30 cellular contexts compared by ENCODE assay signal in the genomic region with DNA sequence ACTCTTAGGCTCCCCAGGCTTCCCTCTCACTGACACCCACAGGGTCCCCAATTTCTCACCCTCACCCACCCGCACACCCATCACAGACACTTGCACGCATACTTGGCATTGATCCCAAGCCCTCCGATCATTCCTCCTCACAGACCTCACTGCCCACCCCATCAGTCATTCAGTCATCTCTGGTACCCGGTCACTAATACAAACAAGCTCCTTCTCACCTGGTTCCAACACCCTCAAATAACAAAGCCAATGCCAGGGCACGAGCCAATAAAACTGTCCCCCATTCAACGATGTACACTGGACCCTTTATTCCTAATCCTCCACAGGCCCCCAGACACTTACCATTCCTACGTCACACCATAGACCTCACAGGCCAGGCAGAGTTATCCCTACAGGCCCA. TPM values are rescaled to one million over a fixed set of nuclear protein-coding genes. Genes with fewer than 3 reads are reported as not detected.
A peak's percentile ranks its signal among the peaks of the same experiment; 100 is the strongest.
DNase-seq lines count a peak whose midpoint lies in the region; ATAC-seq, FAIRE-seq and TF ChIP-seq lines count a peak whose summit lies in the region.
"Had no signal": no experiment of that assay in that cellular context is flagged by ENCODE, and none has a peak within 500 bp of the region (broad histone marks: within the 10 kb centered on the region; RNA-seq: fewer than 3 reads in every experiment).

No MANE protein-coding gene starts in this region.

- peaks cover 42% of the 10 kb centered on the region for H3K9me3 Mint-ChIP-seq in T-helper 1 cell treated with Interleukin-12 subunit alpha and Interleukin-12 subunit beta and Interleukin-4 antibody, amounts not matched to agents 30 μg/mL and 1 μg/mL, for 36 hours
- H3K9me3 Mint-ChIP-seq in endothelial cell (ENCODE audit: unreplicated experiment), result peaks cover 39% of the 10 kb centered on the region
- peaks cover 58% of the 10 kb centered on the region for H3K9me3 Mint-ChIP-seq in neural progenitor cell

- CTCF ChIA-PET in HepG2 (lab: Yijun Ruan, JAX; ENCODE audit: low intra/inter-chr PET ratio, low total read pairs), result no interaction called here

- TF ChIP-seq RAD21 in HepG2 (CRISPR knock-in tag; IDR thresholded peaks at IDR 0.05), result no peak

- peaks cover 12% of the 10 kb centered on the region for H3K4me1 Mint-ChIP-seq in T-helper 1 cell treated with Interleukin-12 subunit alpha and Interleukin-12 subunit beta and Interleukin-4 antibody, amounts not matched to agents 30 μg/mL and 1 μg/mL, for 36 hours (ENCODE audit: low read depth)
- H3K4me1 Mint-ChIP-seq in endothelial cell (ENCODE audit: unreplicated experiment) (peaks cover 18% of the 10 kb centered on the region), neural progenitor cell (peaks cover 11% of the 10 kb centered on the region)

- H3K36me3 ChIP-seq in HUES6 (ENCODE audit: control insufficient read depth, insufficient read depth, low read length), result peaks cover 10% of the 10 kb centered on the region
- H3K36me3 ChIP-seq in neural progenitor cell, result no peaks in the 10 kb centered on the region
- H3K36me3 ChIP-seq in HepG2 (replicated peaks in 1 of 2; ENCODE audit: control insufficient read depth in 1 of 2, insufficient read depth in 2 of 2, low read length in 2 of 2), result peaks cover 0 to 5% of the 10 kb centered on the region in 2 experiments; a peak in 2 of 5 replicates

- WGBS in HepG2 (ENCODE audit: low lambda C conversion rate), result over 99% methylated on average over 7 of the region's 7 CpGs

- no peak overlapping the region for H3K4me3 Mint-ChIP-seq in T-helper 1 cell treated with Interleukin-12 subunit alpha and Interleukin-12 subunit beta and Interleukin-4 antibody, amounts not matched to agents 30 μg/mL and 1 μg/mL, for 36 hours
- H3K4me3 Mint-ChIP-seq in endothelial cell (ENCODE audit: unreplicated experiment), result peak overlapping the region; percentile 81
- H3K4me3 Mint-ChIP-seq in neural progenitor cell, result peak overlapping the region; percentile 34
- H3K4me3 Mint-ChIP-seq: activated naive CD4-positive, alpha-beta T cell treated with anti-CD3 and anti-CD28 coated beads for 36 hours; CD14-positive monocyte had no signal

- H3K9ac ChIP-seq in HUES6 (ENCODE audit: low read length) (no peak overlapping the region), neural progenitor cell (no peak overlapping the region), HepG2 (ENCODE audit: insufficient read depth, low read depth, low read length) (no peak overlapping the region)

- peaks cover 23% of the 10 kb centered on the region for H3F3A ChIP-seq in neural progenitor cell (ENCODE audit: low read depth)

- TF ChIP-seq EP300 in HepG2 (IDR thresholded peaks at IDR 0.05; ENCODE audit: low read depth in 2 of 2, low read length in 2 of 2), result no peak
- TF ChIP-seq EP300 in HepG2 (CRISPR knock-in tag; IDR thresholded peaks at IDR 0.05; ENCODE audit: borderline replicate concordance), result no peak

- POLR2A ChIA-PET in HepG2 (lab: Yijun Ruan, JAX), result no interaction called here

- in situ Hi-C loops in HepG2 (cut with HindIII; ENCODE audit: extremely low pct_ligation_motif_present, low pct_unique_long_range_greater_than_20kb), result no loop called here

- H3K4me2 ChIP-seq in neural progenitor cell, result no peak overlapping the region
- H3K4me2 ChIP-seq in HepG2 (ENCODE audit: low read depth, low read length), result no peak overlapping the region
- H3K4me2 ChIP-seq: GM23338 had no signal

- TF ChIP-seq CTCF in endothelial cell (IDR thresholded peaks at IDR 0.05; ENCODE audit: unreplicated experiment), result no peak
- TF ChIP-seq CTCF in neural progenitor cell (IDR thresholded peaks at IDR 0.05), result no peak
- no peak for TF ChIP-seq CTCF in HepG2 (CRISPR knock-in tag; IDR thresholded peaks at IDR 0.05)

- peaks cover 31% of the 10 kb centered on the region for H3K36me3 Mint-ChIP-seq in T-helper 1 cell treated with Interleukin-12 subunit alpha and Interleukin-12 subunit beta and Interleukin-4 antibody, amounts not matched to agents 30 μg/mL and 1 μg/mL, for 36 hours (ENCODE audit: low read depth)
- H3K36me3 Mint-ChIP-seq in endothelial cell (ENCODE audit: low read depth, unreplicated experiment) (peaks cover 46% of the 10 kb centered on the region), neural progenitor cell (peaks cover 35% of the 10 kb centered on the region)

- H3K4me3 ChIP-seq in HUES6 (ENCODE audit: low read depth, low read length) (0 out of 2 replicates have a peak overlapping the region, but pooled peaks have one; percentile 5), neural progenitor cell (no peak overlapping the region), HepG2 (replicated peaks in 1 of 3; ENCODE audit: insufficient read depth in 1 of 3, low read depth in 2 of 3, low read length in 3 of 3) (no peak overlapping the region)
- H3K4me3 ChIP-seq: ascending aorta, GM23338 had no signal

- no peaks in the 10 kb centered on the region for H4K20me1 ChIP-seq in neural progenitor cell (ENCODE audit: low read depth)
- no peaks in the 10 kb centered on the region for H4K20me1 ChIP-seq in HepG2 (ENCODE audit: insufficient read depth, low read length)

- H3K79me2 ChIP-seq in neural progenitor cell (ENCODE audit: low read depth), result peaks cover 53% of the 10 kb centered on the region
- peaks cover 14% of the 10 kb centered on the region for H3K79me2 ChIP-seq in HepG2 (ENCODE audit: insufficient read depth, low read length)

- no peak overlapping the region for H2AFZ ChIP-seq in neural progenitor cell (replicated peaks)
- H2AFZ ChIP-seq in HepG2 (ENCODE audit: low read length), result no peak overlapping the region
- H2AFZ ChIP-seq: GM23338 had no signal

- intact Hi-C loops in HepG2 (cut with micrococcal nuclease; ENCODE audit: unreplicated experiment), result no loop called here

- no TSS peak for BruUV-seq in HepG2 (replicated peaks; lab: Mats Ljungman, UMichigan)

- H3K9me3 ChIP-seq in HUES6 (ENCODE audit: control insufficient read depth, insufficient read depth, low read depth, low read length) (peaks cover 69% of the 10 kb centered on the region), neural progenitor cell (ENCODE audit: low read depth) (peaks cover 16% of the 10 kb centered on the region), HepG2 (ENCODE audit: low read length) (peaks cover 60% of the 10 kb centered on the region)

- H3K27me3 ChIP-seq in HUES6 (ENCODE audit: control insufficient read depth, insufficient read depth, low read length) (no peaks in the 10 kb centered on the region), neural progenitor cell (no peaks in the 10 kb centered on the region), HepG2 (ENCODE audit: control insufficient read depth in 1 of 2, insufficient read depth in 2 of 2, low read length in 2 of 2) (no peaks in the 10 kb centered on the region; a peak in 1 of 5 replicates)
- H3K27me3 ChIP-seq: ascending aorta, gastroesophageal sphincter, left lung, sigmoid colon had no signal

- H3K27ac ChIP-seq in HUES6 (ENCODE audit: low read depth, low read length), result no peak overlapping the region
- H3K27ac ChIP-seq in neural progenitor cell, result no peak overlapping the region
- no peak overlapping the region for H3K27ac ChIP-seq in HepG2 (ENCODE audit: extremely low read length, insufficient read depth, low read length)
- H3K27ac ChIP-seq: 22Rv1, ascending aorta, left lung had no signal

- H3K4me1 ChIP-seq in HUES6 (ENCODE audit: control insufficient read depth, insufficient read depth, low read length) (no peaks in the 10 kb centered on the region), neural progenitor cell (no peaks in the 10 kb centered on the region), HepG2 (ENCODE audit: insufficient read depth, low read length) (peaks cover 12% of the 10 kb centered on the region)

- FAIRE-seq in HepG2 (lab: Jason Lieb, UNC), result no peak
- FAIRE-seq: endometrium, islet of Langerhans, urothelium cell line had no signal

- TF ChIP-seq POLR2A in HepG2 (IDR thresholded peaks at IDR 0.05; ENCODE audit: insufficient read depth in 1 of 2, low read depth in 2 of 2, low read length in 2 of 2), result no peak

- no peak for ATAC-seq in GM19328 (IDR thresholded peaks at IDR 0.05; ENCODE audit: unreplicated experiment)
- ATAC-seq in HepG2, result no peak
- ATAC-seq: gastroesophageal sphincter, GM23338, left lung had no signal

- DNase-seq in T-helper 1 cell (no peak), endothelial cell (ENCODE audit: low spot score) (no peak), neural progenitor cell (ENCODE audit: low spot score) (no peak), HepG2 (ENCODE audit: low spot score) (no peak), HPDE6-E6E7 (ENCODE audit: extremely low spot score) (no peak)
- DNase-seq: activated CD4-positive, alpha-beta T cell treated with anti-CD3 and anti-CD28 coated beads for 1 hour; activated T-cell treated with anti-CD3 and anti-CD28 coated beads, Interleukin-2, amount 50 U/mL, for 48 hours; caudate nucleus; hypothalamus; Karpas-422; left lung; midbrain; NCI-H1436; NCI-H2081 treated with DMSO at 0.1 percent for 48 hours; NCI-H345; NCI-H774; sigmoid colon; stimulated activated naive CD4-positive, alpha-beta T cell had no signal

- peak overlapping the region; percentile 22 for H3K27ac Mint-ChIP-seq in T-helper 1 cell treated with Interleukin-12 subunit alpha and Interleukin-12 subunit beta and Interleukin-4 antibody, amounts not matched to agents 30 μg/mL and 1 μg/mL, for 36 hours
- H3K27ac Mint-ChIP-seq in endothelial cell (ENCODE audit: unreplicated experiment) (peak overlapping the region; percentile 58), neural progenitor cell (no peak overlapping the region)
- H3K27ac Mint-ChIP-seq: activated naive CD4-positive, alpha-beta T cell treated with anti-CD3 and anti-CD28 coated beads for 36 hours; GM23338 had no signal

- no peaks in the 10 kb centered on the region for H3K27me3 Mint-ChIP-seq in T-helper 1 cell treated with Interleukin-12 subunit alpha and Interleukin-12 subunit beta and Interleukin-4 antibody, amounts not matched to agents 30 μg/mL and 1 μg/mL, for 36 hours (ENCODE audit: low read depth)
- H3K27me3 Mint-ChIP-seq in endothelial cell (ENCODE audit: unreplicated experiment) (peaks cover 34% of the 10 kb centered on the region), neural progenitor cell (ENCODE audit: insufficient read depth, low read depth) (peaks cover 16% of the 10 kb centered on the region)

RNA-seq across cellular contexts. Expression of gene ZNF605, which starts 2.3 kb away (rescaled TPM):
- total RNA-seq in endothelial cell (ENCODE audit: unreplicated experiment) (8.3 TPM), neural progenitor cell (ENCODE audit: low replicate concordance) (19.2 and 28.8 TPM in 2 replicates), HepG2 (2016; rRNA removed; fragmentation: Illumina TruSeq; extraction: Trizol) (6.8 and 8.8 TPM in 2 replicates)
- 2.6 and 3.0 TPM in 2 replicates for total RNA-seq in HepG2 (2016; cell fraction: cytosol; rRNA removed; fragmentation: Illumina TruSeq; extraction: Trizol; ENCODE audit: low read depth)
- total RNA-seq in HepG2 (2016; cell fraction: insoluble cytoplasmic fraction; rRNA removed; fragmentation: Illumina TruSeq; extraction: Trizol), result 6.9 and 7.4 TPM in 2 replicates
- total RNA-seq in HepG2 (2016; cell fraction: membrane; rRNA removed; fragmentation: Illumina TruSeq; extraction: Trizol), result 1.9 and 3.0 TPM in 2 replicates
- 16.0 and 16.5 TPM in 2 replicates for total RNA-seq in HepG2 (2016; cell fraction: nucleus; rRNA removed; fragmentation: Illumina TruSeq; extraction: Trizol)
- 6.1 and 6.7 TPM in 2 replicates for polyA plus RNA-seq in HepG2 (2011; rRNA removed)
- 1.1 and 1.6 TPM in 2 replicates for polyA plus RNA-seq in HepG2 (2011; cell fraction: cytosol; rRNA removed)
- polyA plus RNA-seq in HepG2 (2011; cell fraction: nucleus; rRNA removed), result 13.3 and 15.0 TPM in 2 replicates
- polyA plus RNA-seq in HepG2 (2012), result 5.1 and 5.2 TPM in 2 replicates
- 0.75 and 1.0 TPM in 2 replicates for polyA plus RNA-seq in HepG2 (2016; cell fraction: cytosol; fragmentation: Illumina TruSeq; extraction: Trizol; ENCODE audit: low read depth)
- 4.7 and 5.1 TPM in 2 replicates for polyA plus RNA-seq in HepG2 (2016; cell fraction: insoluble cytoplasmic fraction; fragmentation: Illumina TruSeq; extraction: Trizol; ENCODE audit: low read depth)
- 0.47 and 0.76 TPM in 2 replicates for polyA plus RNA-seq in HepG2 (2016; cell fraction: membrane; fragmentation: Illumina TruSeq; extraction: Trizol; ENCODE audit: low read depth)
- polyA plus RNA-seq in HepG2 (2016; cell fraction: nucleus; fragmentation: Illumina TruSeq; extraction: Trizol; ENCODE audit: insufficient read depth, low read depth), result 21.1 and 27.9 TPM in 2 replicates
- 3.3 and 5.8 TPM in 2 replicates for polyA minus RNA-seq in HepG2 (2011; rRNA and poly(A)+ RNA removed; ENCODE audit: low replicate concordance)
- 1.8 and 2.7 TPM in 2 replicates for polyA minus RNA-seq in HepG2 (2011; cell fraction: cytosol; rRNA and poly(A)+ RNA removed)
- 24.7 and 26.6 TPM in 2 replicates for polyA minus RNA-seq in HepG2 (2011; cell fraction: nucleus; rRNA and poly(A)+ RNA removed)

RNA-seq across cellular contexts. Expression of gene ZNF26, which starts 32.4 kb away (rescaled TPM):
- total RNA-seq in endothelial cell (ENCODE audit: unreplicated experiment) (13.5 TPM), neural progenitor cell (ENCODE audit: low replicate concordance) (13.6 and 20.5 TPM in 2 replicates), HepG2 (2016; rRNA removed; fragmentation: Illumina TruSeq; extraction: Trizol) (6.5 and 8.4 TPM in 2 replicates)
- total RNA-seq in HepG2 (2016; cell fraction: cytosol; rRNA removed; fragmentation: Illumina TruSeq; extraction: Trizol; ENCODE audit: low read depth), result 0.44 and 1.5 TPM in 2 replicates
- total RNA-seq in HepG2 (2016; cell fraction: insoluble cytoplasmic fraction; rRNA removed; fragmentation: Illumina TruSeq; extraction: Trizol), result 7.3 and 7.4 TPM in 2 replicates
- total RNA-seq in HepG2 (2016; cell fraction: membrane; rRNA removed; fragmentation: Illumina TruSeq; extraction: Trizol), result 1.2 and 2.1 TPM in 2 replicates
- total RNA-seq in HepG2 (2016; cell fraction: nucleus; rRNA removed; fragmentation: Illumina TruSeq; extraction: Trizol), result 12.2 and 12.3 TPM in 2 replicates
- polyA plus RNA-seq in HepG2 (2011; rRNA removed), result 3.8 and 5.2 TPM in 2 replicates
- polyA plus RNA-seq in HepG2 (2011; cell fraction: cytosol; rRNA removed), result 2.9 and 3.4 TPM in 2 replicates
- polyA plus RNA-seq in HepG2 (2011; cell fraction: nucleus; rRNA removed), result 18.5 and 18.6 TPM in 2 replicates
- polyA plus RNA-seq in HepG2 (2012), result 3.2 and 3.8 TPM in 2 replicates
- 0.10 and 0.14 TPM in 2 replicates for polyA plus RNA-seq in HepG2 (2016; cell fraction: cytosol; fragmentation: Illumina TruSeq; extraction: Trizol; ENCODE audit: low read depth)
- polyA plus RNA-seq in HepG2 (2016; cell fraction: insoluble cytoplasmic fraction; fragmentation: Illumina TruSeq; extraction: Trizol; ENCODE audit: low read depth), result 4.0 and 4.7 TPM in 2 replicates
- 0.45 and 0.70 TPM in 2 replicates for polyA plus RNA-seq in HepG2 (2016; cell fraction: membrane; fragmentation: Illumina TruSeq; extraction: Trizol; ENCODE audit: low read depth)
- 11.4 and 11.7 TPM in 2 replicates for polyA plus RNA-seq in HepG2 (2016; cell fraction: nucleus; fragmentation: Illumina TruSeq; extraction: Trizol; ENCODE audit: insufficient read depth, low read depth)
- polyA minus RNA-seq in HepG2 (2011; rRNA and poly(A)+ RNA removed; ENCODE audit: low replicate concordance), result 6.6 and 10.6 TPM in 2 replicates
- polyA minus RNA-seq in HepG2 (2011; cell fraction: cytosol; rRNA and poly(A)+ RNA removed), result 3.0 and 4.5 TPM in 2 replicates
- 19.3 and 19.5 TPM in 2 replicates for polyA minus RNA-seq in HepG2 (2011; cell fraction: nucleus; rRNA and poly(A)+ RNA removed)
